19 cellular contexts compared by ENCODE assay signal in genomic region chr6:39608652-39609345, GRCh38.
DNase-seq lines count a peak whose midpoint lies in the region; ATAC-seq and TF ChIP-seq lines count a peak whose summit lies in the region.
"Had no signal": no experiment of that assay in that cellular context is flagged by ENCODE, and none has a peak within 500 bp of the region (broad histone marks: within the 10 kb centered on the region; RNA-seq: fewer than 3 reads in every experiment).

No MANE protein-coding gene starts in this region.

- no peaks in the 10 kb centered on the region for H3K4me1 ChIP-seq in gastrocnemius medialis
- H3K4me1 ChIP-seq: Caco-2 had no signal

- H3K27me3 ChIP-seq in gastrocnemius medialis: no peaks in the 10 kb centered on the region
- H3K27me3 ChIP-seq: hepatocyte had no signal

- intact Hi-C loops in gastrocnemius medialis (cut with DNase I; ENCODE audit: low total_unique reads): no loop called here

- TF ChIP-seq POLR2A in GM18505 (IDR thresholded peaks at IDR 0.05; ENCODE audit: borderline replicate concordance, extremely low read depth, insufficient read depth, insufficient read length): no peak
- TF ChIP-seq POLR2A in gastrocnemius medialis (IDR thresholded peaks at IDR 0.05): no peak

- H3K9me3 ChIP-seq in gastrocnemius medialis: no peaks in the 10 kb centered on the region
- H3K9me3 ChIP-seq: Caco-2 had no signal

- DNase-seq in activated CD4-positive, alpha-beta T cell treated with anti-CD3 and anti-CD28 coated beads for 1 hour: no peak
- DNase-seq in gastrocnemius medialis: no peak
- DNase-seq in NOMO-1 treated with DMSO at 0.1 percent for 48 hours (lab: John Stamatoyannopoulos, UW; ENCODE audit: unreplicated experiment): no peak
- DNase-seq: activated CD4-positive, alpha-beta T cell treated with anti-CD3 and anti-CD28 coated beads, Interleukin-2, amount 50 U/mL, for 4 hours; Caco-2; left ventricle myocardium superior; naive B cell; NCI-H1417 treated with DMSO at 0.1 percent for 48 hours; NCI-H526 treated with DMSO at 0.1 percent for 48 hours; stimulated activated CD4-positive, alpha-beta T cell treated with anti-CD3 and anti-CD28 coated beads, Interleukin-1b, Interleukin-23, amount 100 ng/mL, for 48 hours; T1000 had no signal

- H3K27ac ChIP-seq in gastrocnemius medialis: no peak overlapping the region

- in situ Hi-C loops in gastrocnemius medialis (cut with MboI; ENCODE audit: low sequenced_read_pairs in 4 of 4): no loop called here

- ATAC-seq in GM18505 (IDR thresholded peaks at IDR 0.05; ENCODE audit: unreplicated experiment) (peak; percentile 59), GM19438 (IDR thresholded peaks at IDR 0.05; ENCODE audit: low read depth, unreplicated experiment) (peak; percentile 79), HG02798 (IDR thresholded peaks at IDR 0.05; ENCODE audit: poor library complexity, unreplicated experiment) (peak; percentile 74), HG03520 (IDR thresholded peaks at IDR 0.05; ENCODE audit: unreplicated experiment) (peak; percentile 60), GM18519 (IDR thresholded peaks at IDR 0.05; ENCODE audit: low FRiP score, unreplicated experiment) (no peak), gastrocnemius medialis (no peak)
- ATAC-seq: esophagus mucosa, K562, left ventricle myocardium superior had no signal

- TF ChIP-seq CTCF in gastrocnemius medialis (IDR thresholded peaks at IDR 0.05 in 4 of 5, conservative IDR thresholded peaks at IDR 0.05 in 1 of 5): no peak

- H3K36me3 ChIP-seq in gastrocnemius medialis: no peaks in the 10 kb centered on the region

- H3K4me3 ChIP-seq in gastrocnemius medialis: no peak overlapping the region
- H3K4me3 ChIP-seq: hepatocyte, K562 had no signal

Comparison
In these comparisons a context has a peak if more than half of its experiments do, and no peak if none do; other contexts are left out.
1. ATAC-seq: peak in GM18505 (single experiment), GM19438 (single experiment), HG02798 (single experiment) and HG03520 (single experiment); none in GM18519 (single experiment) and gastrocnemius medialis (0 of 2).